Comparison of ENCODE assay signal across 20 cellular contexts in the genomic region with DNA sequence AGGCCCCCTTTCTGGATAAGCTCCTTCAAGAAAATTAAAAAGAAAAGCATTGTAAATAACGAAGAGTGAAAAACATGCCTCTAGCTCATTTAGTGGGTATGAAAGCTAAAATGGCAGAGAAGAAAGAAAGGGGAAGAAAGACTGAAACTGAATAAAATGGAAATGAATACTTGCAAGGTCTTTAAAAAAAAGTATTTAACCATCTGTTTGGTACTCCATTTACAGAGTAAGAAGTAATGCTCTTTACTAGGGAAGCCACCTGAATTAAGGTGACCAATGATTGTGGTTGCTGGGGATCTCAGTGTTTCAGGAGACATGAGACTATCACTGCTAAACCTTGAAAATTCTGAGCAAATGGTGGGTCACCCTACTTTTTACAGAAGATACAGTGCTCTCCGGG. TPM values are rescaled to one million over a fixed set of nuclear protein-coding genes. Genes with fewer than 3 reads are reported as not detected.
DNase-seq lines count a peak whose midpoint lies in the region; ATAC-seq and TF ChIP-seq lines count a peak whose summit lies in the region.
"Had no signal": no experiment of that assay in that cellular context is flagged by ENCODE, and none has a peak within 500 bp of the region (broad histone marks: within the 10 kb centered on the region; RNA-seq: fewer than 3 reads in every experiment).

No MANE protein-coding gene starts in this region.

- peaks cover 40% of the 10 kb centered on the region for H3K4me1 ChIP-seq in OCI-LY7 (ENCODE audit: insufficient read depth, low read length, poor library complexity, severe bottlenecking)
- H3K4me1 ChIP-seq: foreskin keratinocyte had no signal

- ATAC-seq in GM18907 (IDR thresholded peaks at IDR 0.05; ENCODE audit: unreplicated experiment) (peak; percentile 37), GM21529 (IDR thresholded peaks at IDR 0.05; ENCODE audit: unreplicated experiment) (peak; percentile 65), HG03039 (IDR thresholded peaks at IDR 0.05; ENCODE audit: unreplicated experiment) (peak; percentile 43), left colon (no peak)
- ATAC-seq: activated naive CD8-positive, alpha-beta T cell treated with anti-CD3 and anti-CD28 coated beads, Interleukin-2, amount 50 U/mL, for 24 hours; foreskin keratinocyte; naive thymus-derived CD8-positive, alpha-beta T cell had no signal

- H3K4me3 ChIP-seq in OCI-LY7 (ENCODE audit: low read depth, low read length, poor library complexity, severe bottlenecking): no peak overlapping the region
- H3K4me3 ChIP-seq: thoracic aorta had no signal

- CTCF ChIA-PET in OCI-LY7 (lab: Charles Lee; ENCODE audit: unreplicated experiment): interaction anchor here (1.6 kb wide), 1 partner anchor 17 kb away, joined by 10 read pairs; the partner anchor contains the start of gene ARL5A

- H3K9me3 ChIP-seq in OCI-LY7 (ENCODE audit: low read length): no peaks in the 10 kb centered on the region
- H3K9me3 ChIP-seq: SK-N-SH, thoracic aorta had no signal

- POLR2A ChIA-PET in OCI-LY7 (lab: Charles Lee): interaction anchor here (0.7 to 2.8 kb wide), 17 partner anchors 8 to 929 kb away, joined by 3 to 23 read pairs (median 4); partner anchors contain the start of gene ARL5A

- no peak overlapping the region for H3K4me2 ChIP-seq in OCI-LY7 (ENCODE audit: low read length)
- H3K4me2 ChIP-seq: SK-N-SH had no signal

- no peaks in the 10 kb centered on the region for H4K20me1 ChIP-seq in OCI-LY7 (ENCODE audit: insufficient read depth, low read length)

- DNase-seq in OCI-LY7 (ENCODE audit: low spot score) (no peak), posterior vena cava (ENCODE audit: low spot score) (no peak), SIG-M5 treated with dmso at 0.1 percent for 504 hours (lab: John Stamatoyannopoulos, UW; ENCODE audit: unreplicated experiment) (no peak), dermis blood vessel endothelial cell (no peak), left colon (no peak)
- DNase-seq: activated CD4-positive, alpha-beta T cell treated with anti-CD3 and anti-CD28 coated beads, Interleukin-2, amount 10 ng/mL, durations not matched to agents 7 days and 5 days; activated naive CD8-positive, alpha-beta T cell treated with anti-CD3 and anti-CD28 coated beads, Interleukin-2, amount 50 U/mL, for 24 hours; activated T-cell treated with anti-CD3 and anti-CD28 coated beads, Interleukin-2, amount 50 U/mL, for 24 hours; AML-193; central memory CD4-positive, alpha-beta T cell; endodermal cell; foreskin keratinocyte; MM.1S; naive thymus-derived CD8-positive, alpha-beta T cell; NCI-H446 treated with DMSO at 0.1 percent for 48 hours; SK-N-SH had no signal

- no peak for TF ChIP-seq CTCF in OCI-LY7 (conservative IDR thresholded peaks at IDR 0.05; ENCODE audit: low read length)

- intact Hi-C loops in OCI-LY7 (cut with micrococcal nuclease; ENCODE audit: unreplicated experiment): no loop called here
- intact Hi-C loops in posterior vena cava (cut with DNase I): no loop called here
- intact Hi-C loops in left colon (cut with DNase I, micrococcal nuclease): no loop called here

- H2AFZ ChIP-seq in OCI-LY7 (ENCODE audit: low read length): peak overlapping the region; percentile 36; the same call in 1 of the 2 replicates

- H3K9me2 ChIP-seq in OCI-LY7 (ENCODE audit: insufficient read depth, low read length): no peaks in the 10 kb centered on the region
- H3K9me2 ChIP-seq: SK-N-SH had no signal

- H3K79me2 ChIP-seq in OCI-LY7 (ENCODE audit: insufficient read depth, low read depth, low read length): no peaks in the 10 kb centered on the region

- H3K36me3 ChIP-seq in OCI-LY7 (ENCODE audit: insufficient read depth, low read length): no peaks in the 10 kb centered on the region
- H3K36me3 ChIP-seq: thoracic aorta had no signal

- no TSS peak for BruUV-seq in OCI-LY7 (replicated peaks; lab: Mats Ljungman, UMichigan)

- no peak overlapping the region for H3K27ac ChIP-seq in OCI-LY7 (ENCODE audit: low read depth, low read length, poor library complexity, severe bottlenecking)
- H3K27ac ChIP-seq: foreskin keratinocyte, thoracic aorta had no signal

RNA-seq across cellular contexts. Expression of gene ARL5A, which starts 17.7 kb away (rescaled TPM):
- 91.4 and 107 TPM in 2 replicates for total RNA-seq in OCI-LY7 (2014; rRNA removed; shearing (Covaris generic))
- total RNA-seq in OCI-LY7 (2022) (78.1 and 78.6 TPM in 2 replicates), posterior vena cava (10 to 100 TPM; 68.9 to 99.9 TPM), dermis blood vessel endothelial cell (134 and 161 TPM in 2 replicates), left colon (10 to 100 TPM; 39.3 to 40.9 TPM)
